Comparison of ENCODE assay signal across 9 cellular contexts in the genomic region with DNA sequence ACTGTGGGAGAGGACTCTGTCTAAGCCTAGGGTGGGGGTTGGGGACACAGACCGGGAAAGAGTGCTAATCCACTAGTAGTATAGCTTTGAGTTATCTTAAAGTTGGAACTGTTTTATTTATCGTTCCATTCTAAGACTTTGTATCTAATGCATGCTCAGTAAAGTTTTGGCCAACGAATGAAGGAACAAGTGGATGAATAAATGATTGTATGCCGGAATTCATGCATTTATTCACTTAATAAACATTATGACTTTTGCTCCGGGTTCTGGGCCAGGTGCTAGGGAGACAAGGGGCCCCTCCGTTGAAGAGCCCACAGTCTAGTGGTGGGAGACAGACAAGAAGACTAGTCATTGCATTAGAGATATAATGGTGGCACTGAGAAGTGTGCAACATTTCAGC. TPM values are rescaled to one million over a fixed set of nuclear protein-coding genes. Genes with fewer than 3 reads are reported as not detected.
DNase-seq lines count a peak whose midpoint lies in the region; ATAC-seq and TF ChIP-seq lines count a peak whose summit lies in the region.
"Had no signal": no experiment of that assay in that cellular context is flagged by ENCODE, and none has a peak within 500 bp of the region (broad histone marks: within the 10 kb centered on the region; RNA-seq: fewer than 3 reads in every experiment).

No MANE protein-coding gene starts in this region.

- H3K9me3 ChIP-seq in adrenal gland (replicated peaks in 1 of 3) (no peaks in the 10 kb centered on the region), right lobe of liver (no peaks in the 10 kb centered on the region), thymus (ENCODE audit: control insufficient read depth) (no peaks in the 10 kb centered on the region)

- H3K36me3 ChIP-seq in adrenal gland (replicated peaks in 1 of 2) (no peaks in the 10 kb centered on the region), right lobe of liver (no peaks in the 10 kb centered on the region), thymus (ENCODE audit: control insufficient read depth, insufficient read depth) (no peaks in the 10 kb centered on the region)

- peak overlapping the region; percentile 99 for H3K27ac Mint-ChIP-seq in activated CD8-positive, alpha-beta memory T cell treated with anti-CD3 and anti-CD28 coated beads, Interleukin-2, amount 10 ng/mL, durations not matched to agents 7 days and 5 days

- H3K4me3 Mint-ChIP-seq in activated CD8-positive, alpha-beta memory T cell treated with anti-CD3 and anti-CD28 coated beads, Interleukin-2, amount 10 ng/mL, durations not matched to agents 7 days and 5 days: peak overlapping the region; percentile 98

- H3K9me3 Mint-ChIP-seq in activated CD8-positive, alpha-beta memory T cell treated with anti-CD3 and anti-CD28 coated beads, Interleukin-2, amount 10 ng/mL, durations not matched to agents 7 days and 5 days (ENCODE audit: low read depth): no peaks in the 10 kb centered on the region

- peaks cover 55% of the 10 kb centered on the region for H3K4me1 Mint-ChIP-seq in activated CD8-positive, alpha-beta memory T cell treated with anti-CD3 and anti-CD28 coated beads, Interleukin-2, amount 10 ng/mL, durations not matched to agents 7 days and 5 days

- CTCF ChIA-PET in activated CD8-positive, alpha-beta memory T cell treated with anti-CD3 and anti-CD28 coated beads, Interleukin-2, amount 10 ng/mL, durations not matched to agents 7 days and 5 days (lab: Charles Lee): interaction anchor here (0.7 to 2.3 kb wide), 5 partner anchors 9 to 505 kb away, joined by 3 to 8 read pairs (median 4); partner anchors contain the start of gene CLPB

- H3K4me3 ChIP-seq in adrenal gland (peak overlapping the region in 3 of 4 donors; percentile 83 to 88 (median 86)), right lobe of liver (peak overlapping the region; percentile 77 to 88 (median 83)), thymus (ENCODE audit: low read length) (peak overlapping the region; percentile 92)

- no peak for ATAC-seq in activated CD8-positive, alpha-beta memory T cell treated with anti-CD3 and anti-CD28 coated beads, Interleukin-2, amount 10 ng/mL, durations not matched to agents 7 days and 5 days
- peak in 1 of 4 donors; percentile 2 for ATAC-seq in right lobe of liver

- WGBS in adrenal gland, 4 donors: 4 to 8% (median 6%) methylated on average over 6 of the region's 6 CpGs
- WGBS in right lobe of liver (ENCODE audit: insufficient coverage, low coverage, low lambda C conversion rate, missing lambda C conversion rate): 6% methylated on average over 6 of the region's 6 CpGs
- 13% methylated on average over 6 of the region's 6 CpGs for WGBS in thymus

- no peak for DNase-seq in activated CD8-positive, alpha-beta memory T cell treated with anti-CD3 and anti-CD28 coated beads, Interleukin-2, amount 10 ng/mL, durations not matched to agents 7 days and 5 days
- DNase-seq in activated CD8-positive, alpha-beta memory T cell treated with anti-CD3 and anti-CD28 coated beads, Interleukin-2, amount 50 U/mL, for 48 hours: no peak
- no peak for DNase-seq in adrenal gland
- DNase-seq in right lobe of liver: no peak
- DNase-seq in GM03348 (ENCODE audit: low spot score): no peak
- no peak for DNase-seq in GDM1 (lab: John Stamatoyannopoulos, UW)
- no peak for DNase-seq in stimulated activated CD8-positive, alpha-beta memory T cell treated with anti-CD3 and anti-CD28 coated beads, Interleukin-4, amount 100 ng/mL, for 48 hours

- TF ChIP-seq CTCF in adrenal gland (IDR thresholded peaks at IDR 0.05) (no peak), right lobe of liver (IDR thresholded peaks at IDR 0.05) (no peak)

- H3K27ac ChIP-seq in adrenal gland (peak overlapping the region in 1 of 5 donors; percentile 7), right lobe of liver (no peak overlapping the region), thymus (ENCODE audit: low read depth) (no peak overlapping the region)

- H3K27me3 Mint-ChIP-seq in activated CD8-positive, alpha-beta memory T cell treated with anti-CD3 and anti-CD28 coated beads, Interleukin-2, amount 10 ng/mL, durations not matched to agents 7 days and 5 days: no peaks in the 10 kb centered on the region

- peaks cover 13 to 43% of the 10 kb centered on the region in 2 donors for H3K4me1 ChIP-seq in adrenal gland (replicated peaks in 1 of 2)
- H3K4me1 ChIP-seq in right lobe of liver: peaks cover 0 to 23% (median 7%) of the 10 kb centered on the region in 4 donors
- peaks cover 9% of the 10 kb centered on the region for H3K4me1 ChIP-seq in thymus (ENCODE audit: control insufficient read depth, insufficient read depth, low read length)

- intact Hi-C loops in adrenal gland (cut with DNase I) (no loop called here), right lobe of liver (cut with DNase I) (no loop called here)

- no peaks in the 10 kb centered on the region for H3K27me3 ChIP-seq in adrenal gland
- no peaks in the 10 kb centered on the region for H3K27me3 ChIP-seq in right lobe of liver
- no peaks in the 10 kb centered on the region for H3K27me3 ChIP-seq in thymus (ENCODE audit: control insufficient read depth, insufficient read depth)

- no peak for TF ChIP-seq POLR2A in adrenal gland (IDR thresholded peaks at IDR 0.05)
- TF ChIP-seq POLR2A in right lobe of liver (IDR thresholded peaks at IDR 0.05): no peak

- peaks cover 20% of the 10 kb centered on the region for H3K36me3 Mint-ChIP-seq in activated CD8-positive, alpha-beta memory T cell treated with anti-CD3 and anti-CD28 coated beads, Interleukin-2, amount 10 ng/mL, durations not matched to agents 7 days and 5 days

RNA-seq across cellular contexts. Expression of gene RNF121, which starts 0.6 kb away (rescaled TPM):
- 10 to 100 TPM; 30.7 to 38.7 TPM for total RNA-seq in activated CD8-positive, alpha-beta memory T cell treated with anti-CD3 and anti-CD28 coated beads, Interleukin-2, amount 10 ng/mL, durations not matched to agents 7 days and 5 days
- total RNA-seq in adrenal gland (10 to 100 TPM; 26.7 to 49.3 (median 31.3) TPM), right lobe of liver (10 to 100 TPM; 14.8 to 23.7 (median 18.9) TPM)
- polyA plus RNA-seq in adrenal gland (10 to 100 TPM; 13.3 to 34.7 (median 21.0) TPM), thymus (10.3 TPM)

RNA-seq across cellular contexts. Expression of gene XNDC1N, which starts 1.1 kb away (rescaled TPM):
- 10 to 100 TPM; 14.8 to 23.1 TPM for total RNA-seq in activated CD8-positive, alpha-beta memory T cell treated with anti-CD3 and anti-CD28 coated beads, Interleukin-2, amount 10 ng/mL, durations not matched to agents 7 days and 5 days
- 1 to 10 TPM; 3.9 to 9.1 (median 5.9) TPM for total RNA-seq in adrenal gland
- 1 to 10 TPM; 2.2 to 8.0 (median 3.4) TPM for polyA plus RNA-seq in adrenal gland
- total RNA-seq in right lobe of liver: 1 to 10 TPM in 5 of 6 experiments, under 1 TPM in 1; 0.74 to 4.1 (median 2.2) TPM
- 3.0 TPM for polyA plus RNA-seq in thymus

RNA-seq across cellular contexts. Expression of gene DEFB131B, which starts 51.2 kb away (rescaled TPM):
- total RNA-seq in activated CD8-positive, alpha-beta memory T cell treated with anti-CD3 and anti-CD28 coated beads, Interleukin-2, amount 10 ng/mL, durations not matched to agents 7 days and 5 days: not detected
- not detected for total RNA-seq in adrenal gland
- polyA plus RNA-seq in adrenal gland: not detected
- not detected for total RNA-seq in right lobe of liver
- not detected for polyA plus RNA-seq in thymus
- total RNA-seq: HT1080 had no signal
